ENCODE assay signal across 1 cellular context in genomic region chr1:6245086-6245868, GRCh38.
TF ChIP-seq lines count a peak whose summit lies in the region.

No MANE protein-coding gene starts in this region.

TF ChIP-seq in HepG2, 621 proteins besides CTCF, POLR2A, EP300 and RAD21 (continued from another document and continues in another):
- TF ChIP-seq ZUFSP (CRISPR knock-in tag; IDR thresholded peaks at IDR 0.05; ENCODE audit: borderline replicate concordance) (no peak), MTF1 (CRISPR knock-in tag; IDR thresholded peaks at IDR 0.05) (peak; percentile 97), ZNF576 (CRISPR knock-in tag; IDR thresholded peaks at IDR 0.05) (0 out of 2 replicates have a peak, but pooled peaks have one; percentile 54), KMT2B (CRISPR knock-in tag; IDR thresholded peaks at IDR 0.05) (peak; percentile 91), ZC3H13 (CRISPR knock-in tag; IDR thresholded peaks at IDR 0.05) (peak; percentile 98), ZNF605 (CRISPR knock-in tag; IDR thresholded peaks at IDR 0.05) (peak; percentile 98), ZNF432 (CRISPR knock-in tag; IDR thresholded peaks at IDR 0.05; ENCODE audit: borderline replicate concordance) (no peak), RELA (CRISPR knock-in tag; IDR thresholded peaks at IDR 0.05) (peak; percentile 95), ZNF678 (CRISPR knock-in tag; IDR thresholded peaks at IDR 0.05) (peak; percentile 98), USF2 (IDR thresholded peaks at IDR 0.05; ENCODE audit: low read depth, low read length) (no peak), USF2 (CRISPR knock-in tag; IDR thresholded peaks at IDR 0.05; ENCODE audit: borderline replicate concordance) (no peak), ZBTB10 (CRISPR knock-in tag; IDR thresholded peaks at IDR 0.05; ENCODE audit: borderline replicate concordance) (peak; percentile 97), BATF2 (CRISPR knock-in tag; IDR thresholded peaks at IDR 0.05) (peak; percentile 99), CENPBD1 (CRISPR knock-in tag; IDR thresholded peaks at IDR 0.05; ENCODE audit: borderline replicate concordance, low read depth) (peak; percentile 42; the same call in 1 of the 2 replicates), ZNF761 (CRISPR knock-in tag; conservative IDR thresholded peaks at IDR 0.05) (peak; percentile 98), ZNF235 (CRISPR knock-in tag; IDR thresholded peaks at IDR 0.05; ENCODE audit: borderline replicate concordance) (peak; percentile 99), CREB3 (CRISPR knock-in tag; IDR thresholded peaks at IDR 0.05) (peak; percentile 98), ATRX (CRISPR knock-in tag; IDR thresholded peaks at IDR 0.05; ENCODE audit: borderline replicate concordance) (no peak), CHD4 (IDR thresholded peaks at IDR 0.05; ENCODE audit: borderline replicate concordance, low read length) (no peak), KLF11 (CRISPR knock-in tag; IDR thresholded peaks at IDR 0.05) (peak; percentile 99), NCOA5 (CRISPR knock-in tag; IDR thresholded peaks at IDR 0.05) (no peak), SIN3B (IDR thresholded peaks at IDR 0.05; ENCODE audit: low read length) (no peak), SMC3 (IDR thresholded peaks at IDR 0.05; ENCODE audit: low read length) (peak; percentile 14; the same call in 1 of the 2 replicates), E2F1 (CRISPR knock-in tag; IDR thresholded peaks at IDR 0.05) (peak; percentile 84), NCOA2 (CRISPR knock-in tag; IDR thresholded peaks at IDR 0.05) (peak; percentile 87), SAFB2 (CRISPR knock-in tag; IDR thresholded peaks at IDR 0.05; ENCODE audit: borderline replicate concordance, low read depth) (peak; percentile 98), ZNF160 (CRISPR knock-in tag; IDR thresholded peaks at IDR 0.05) (peak; percentile 97), ZBTB21 (CRISPR knock-in tag; IDR thresholded peaks at IDR 0.05) (peak; percentile 69; the same call in 1 of the 2 replicates), ZNF772 (CRISPR knock-in tag; IDR thresholded peaks at IDR 0.05) (peak; percentile 99), MIXL1 (CRISPR knock-in tag; IDR thresholded peaks at IDR 0.05) (peak; percentile 93), DRAP1 (CRISPR knock-in tag; IDR thresholded peaks at IDR 0.05) (peak; percentile 69), SCMH1 (CRISPR knock-in tag; IDR thresholded peaks at IDR 0.05; ENCODE audit: borderline replicate concordance) (no peak), FUBP1 (CRISPR knock-in tag; IDR thresholded peaks at IDR 0.05; ENCODE audit: borderline replicate concordance) (no peak), STAG1 (CRISPR knock-in tag; IDR thresholded peaks at IDR 0.05) (peak; percentile 93), HNRNPUL1 (IDR thresholded peaks at IDR 0.05; ENCODE audit: low read depth, low read length) (no peak), REL (CRISPR knock-in tag; conservative IDR thresholded peaks at IDR 0.05) (peak; percentile 99), ZMAT3 (CRISPR knock-in tag; conservative IDR thresholded peaks at IDR 0.05) (peak; percentile 100), YEATS2 (CRISPR knock-in tag; IDR thresholded peaks at IDR 0.05; ENCODE audit: borderline replicate concordance) (peak; percentile 84), ZNF629 (CRISPR knock-in tag; conservative IDR thresholded peaks at IDR 0.05) (peak; percentile 71), RFX5 (IDR thresholded peaks at IDR 0.05; ENCODE audit: low read depth, low read length) (no peak), ZXDC (CRISPR knock-in tag; IDR thresholded peaks at IDR 0.05) (peak; percentile 96), HDAC1 (CRISPR knock-in tag; IDR thresholded peaks at IDR 0.05) (peak; percentile 91), ZNF7 (CRISPR knock-in tag; IDR thresholded peaks at IDR 0.05) (peak; percentile 75), KLF6 (CRISPR knock-in tag; IDR thresholded peaks at IDR 0.05) (peak; percentile 100), RNF219 (CRISPR knock-in tag; IDR thresholded peaks at IDR 0.05) (no peak), ZNF883 (CRISPR knock-in tag; IDR thresholded peaks at IDR 0.05; ENCODE audit: not compliant biosample characterization) (peak; percentile 99), ZNF260 (CRISPR knock-in tag; IDR thresholded peaks at IDR 0.05; ENCODE audit: borderline replicate concordance, low read depth) (no peak), ZNF674 (CRISPR knock-in tag; IDR thresholded peaks at IDR 0.05; ENCODE audit: low read depth) (peak; percentile 98), SMYD3 (CRISPR knock-in tag; IDR thresholded peaks at IDR 0.05) (peak; percentile 93; the same call in 1 of the 2 replicates), XRCC5 (optimal IDR thresholded peaks at IDR 0.05; ENCODE audit: low read length) (peak; percentile 92), KDM3A (CRISPR knock-in tag; IDR thresholded peaks at IDR 0.05; ENCODE audit: low read depth) (peak; percentile 99), ARNT (IDR thresholded peaks at IDR 0.05) (no peak)
